Comparison of ENCODE assay signal across 8 cellular contexts in genomic region chr12:13255792-13256704, GRCh38. TPM values are rescaled to one million over a fixed set of nuclear protein-coding genes. Genes with fewer than 3 reads are reported as not detected.
A peak's percentile ranks its signal among the peaks of the same experiment; 100 is the strongest.
DNase-seq lines count a peak whose midpoint lies in the region; TF ChIP-seq lines count a peak whose summit lies in the region.

No MANE protein-coding gene starts in this region.

- H3K4me3 ChIP-seq in NB4 (ENCODE audit: low read depth, low read length) = no peak overlapping the region
- H3K4me3 ChIP-seq in testis = peak overlapping the region; percentile 6 to 17

- peaks cover 3% of the 10 kb centered on the region for H3K4me1 Mint-ChIP-seq in activated naive CD8-positive, alpha-beta T cell (ENCODE audit: low read depth)
- H3K4me1 Mint-ChIP-seq in glutamatergic neuron (ENCODE audit: low read depth, unreplicated experiment) (peaks cover 8% of the 10 kb centered on the region), osteocyte (ENCODE audit: unreplicated experiment) (peaks cover 8% of the 10 kb centered on the region)

- CTCF ChIA-PET in HEK293T (lab: Yijun Ruan, JAX) = interaction anchor here (0.6 to 2.5 kb wide), 30 partner anchors 10 to 726 kb away, joined by 3 to 21 read pairs (median 4); no protein-coding TSS in a partner anchor

- TF ChIP-seq CTCF in NB4 (IDR thresholded peaks at IDR 0.05; ENCODE audit: low read depth, low read length) (peak; percentile 96), glutamatergic neuron (IDR thresholded peaks at IDR 0.05; ENCODE audit: partially characterized antibody, unreplicated experiment) (peak; percentile 95), osteocyte (IDR thresholded peaks at IDR 0.05) (peak; percentile 99), testis (IDR thresholded peaks at IDR 0.05) (peak; percentile 91 to 98 (median 91))

- H3K9me3 Mint-ChIP-seq in activated naive CD8-positive, alpha-beta T cell (ENCODE audit: low read depth) = no peaks in the 10 kb centered on the region
- H3K9me3 Mint-ChIP-seq in glutamatergic neuron (ENCODE audit: unreplicated experiment) = no peaks in the 10 kb centered on the region
- H3K9me3 Mint-ChIP-seq in osteocyte (ENCODE audit: unreplicated experiment) = no peaks in the 10 kb centered on the region

- no peaks in the 10 kb centered on the region for H3K27me3 ChIP-seq in testis

- no peaks in the 10 kb centered on the region for H3K36me3 Mint-ChIP-seq in activated naive CD8-positive, alpha-beta T cell
- H3K36me3 Mint-ChIP-seq in glutamatergic neuron (ENCODE audit: unreplicated experiment) (no peaks in the 10 kb centered on the region), osteocyte (ENCODE audit: unreplicated experiment) (no peaks in the 10 kb centered on the region)

- H3K9me3 ChIP-seq in testis = no peaks in the 10 kb centered on the region

- DNase-seq in GF-D8 (lab: John Stamatoyannopoulos, UW) = peak; percentile 1
- peak; percentile 94 for DNase-seq in HEK293T (ENCODE audit: extremely low spot score)
- DNase-seq in NB4 (ENCODE audit: low read depth) = peak; percentile 90
- DNase-seq in SKM-1 treated with dmso at 0.1 percent for 144 hours (lab: John Stamatoyannopoulos, UW; ENCODE audit: unreplicated experiment) = peak; percentile 69
- DNase-seq in glutamatergic neuron = peak; percentile 97
- peak; percentile 98 for DNase-seq in osteocyte (ENCODE audit: extremely low spot score, unreplicated experiment)
- peak; percentile 95 for DNase-seq in testis

- H3K36me3 ChIP-seq in testis (ENCODE audit: low read depth, missing control alignments) = no peaks in the 10 kb centered on the region

- intact Hi-C loops in testis (cut with DNase I; ENCODE audit: low total_unique reads) = no loop called here

- 12 to 16% methylated on average over 18 of the region's 18 CpGs for WGBS in testis, 2 donors

- H3K4me3 Mint-ChIP-seq in activated naive CD8-positive, alpha-beta T cell = peak overlapping the region; percentile 9
- H3K4me3 Mint-ChIP-seq in glutamatergic neuron (ENCODE audit: unreplicated experiment) (peak overlapping the region; percentile 63), osteocyte (ENCODE audit: unreplicated experiment) (peak overlapping the region; percentile 79)

- H3K27ac ChIP-seq in testis = no peak overlapping the region

- POLR2A ChIA-PET in HEK293T (lab: Yijun Ruan, JAX) = interaction anchor here (0.6 kb wide), 2 partner anchors 92 to 217 kb away, joined by 3 read pairs; no protein-coding TSS in a partner anchor

- H3K27me3 Mint-ChIP-seq in activated naive CD8-positive, alpha-beta T cell = peaks cover 2% of the 10 kb centered on the region
- H3K27me3 Mint-ChIP-seq in glutamatergic neuron (ENCODE audit: unreplicated experiment) (no peaks in the 10 kb centered on the region), osteocyte (ENCODE audit: unreplicated experiment) (peaks cover 3% of the 10 kb centered on the region)

- H3K4me1 ChIP-seq in testis = no peaks in the 10 kb centered on the region

- TF ChIP-seq POLR2A in NB4 (IDR thresholded peaks at IDR 0.05; ENCODE audit: extremely low read depth, insufficient read length) = no peak
- TF ChIP-seq POLR2A in testis (IDR thresholded peaks at IDR 0.05) = no peak

- H3K27ac Mint-ChIP-seq in activated naive CD8-positive, alpha-beta T cell = no peak overlapping the region
- H3K27ac Mint-ChIP-seq in glutamatergic neuron (ENCODE audit: unreplicated experiment) (peak overlapping the region; percentile 48), osteocyte (ENCODE audit: unreplicated experiment) (peak overlapping the region; percentile 69)

TF ChIP-seq in HEK293T, 16 proteins besides CTCF, POLR2A, EP300 and RAD21:
- peak; percentile 30; the same call in 1 of the 2 replicates for TF ChIP-seq L3MBTL2 (conservative IDR thresholded peaks at IDR 0.05)
- 0 out of 2 replicates have a peak, but pooled peaks have one; percentile 24 for TF ChIP-seq ELF4 (IDR thresholded peaks at IDR 0.05)
- TF ChIP-seq PKNOX1 (IDR thresholded peaks at IDR 0.05) = no peak

RNA-seq across cellular contexts. Expression of gene EMP1, which starts 59.5 kb away (rescaled TPM):
- total RNA-seq in glutamatergic neuron (ENCODE audit: unreplicated experiment) = not detected
- total RNA-seq in osteocyte = 163 and 170 TPM in 2 replicates
- total RNA-seq in testis = 10 to 100 TPM; 14.1 to 29.2 TPM
- 59.4 TPM for polyA plus RNA-seq in testis (ENCODE audit: insufficient read depth, low read depth, low replicate concordance)

Comparison
In these comparisons a context has a peak if more than half of its experiments do, and no peak if none do; other contexts are left out.
1. DNase-seq: peak in every context shown above with its lines; median percentile 98 in osteocyte; 97 in glutamatergic neuron; 95 in testis; 94 in HEK293T; 90 in NB4; 69 in SKM-1 treated with dmso at 0.1 percent for 144 hours; 1 in GF-D8.
2. H3K4me3 Mint-ChIP-seq: peak in every context shown above with its lines; median percentile 79 in osteocyte; 63 in glutamatergic neuron; 9 in activated naive CD8-positive, alpha-beta T cell.
3. RNA of gene EMP1, which starts 59.5 kb away (total RNA-seq): 163 to 170 TPM in osteocyte and 14.1 to 29.2 TPM in testis; not detected in glutamatergic neuron (single experiment); every median in the first group is over 10 times any median in the second.
4. Peak in every context shown above with its lines, with median percentiles within 50 percentile points of each other: CTCF ChIP-seq.